In genomic region chr6:157151029-157151428, GRCh38 we compare ENCODE assay signal across 20 cellular contexts.
A peak's percentile ranks its signal among the peaks of the same experiment; 100 is the strongest.
DNase-seq lines count a peak whose midpoint lies in the region; ATAC-seq, FAIRE-seq and TF ChIP-seq lines count a peak whose summit lies in the region.
"Had no signal": no experiment of that assay in that cellular context is flagged by ENCODE, and none has a peak within 500 bp of the region (broad histone marks: within the 10 kb centered on the region; RNA-seq: fewer than 3 reads in every experiment).

No MANE protein-coding gene starts in this region.

- no peak overlapping the region for H4K8ac ChIP-seq in H9 (replicated peaks; ENCODE audit: insufficient read length, low read depth, low read length)

- H3K4ac ChIP-seq in H9 (ENCODE audit: low read depth, low read length) = no peak overlapping the region

- H3K27ac Mint-ChIP-seq in H9 (peak overlapping the region; percentile 14 to 66 (median 55); a peak in 2 of 7 replicates), astrocyte (ENCODE audit: unreplicated experiment) (peak overlapping the region; percentile 97), nephron progenitor cell (peak overlapping the region; percentile 73)
- H3K27ac Mint-ChIP-seq: activated naive CD8-positive, alpha-beta T cell treated with anti-CD3 and anti-CD28 coated beads for 36 hours; B cell had no signal

- H2BK5ac ChIP-seq in H9 (ENCODE audit: insufficient read length, low read length) = no peak overlapping the region

- no peak overlapping the region for H4K5ac ChIP-seq in H9 (ENCODE audit: insufficient read length, low read depth, low read length)

- H3K4me2 ChIP-seq in H9 (ENCODE audit: insufficient read depth, insufficient read length, low read length) = no peak overlapping the region
- peak overlapping the region; percentile 82 for H3K4me2 ChIP-seq in astrocyte (ENCODE audit: low read length)

- no peak overlapping the region for H3K56ac ChIP-seq in H9 (ENCODE audit: insufficient read length, low read depth, low read length)

- no peak overlapping the region for H3K23ac ChIP-seq in H9 (ENCODE audit: insufficient read length, low read depth, low read length)

- FAIRE-seq in astrocyte (lab: Jason Lieb, UNC) = no peak

- H3K27ac ChIP-seq in H9 (ENCODE audit: insufficient read length, low read depth, low read length) (no peak overlapping the region), astrocyte (ENCODE audit: low read depth, low read length) (peak overlapping the region; percentile 99), cardiac muscle cell (peak overlapping the region; percentile 22), adrenal gland (peak overlapping the region in 2 of 5 donors; percentile 46 to 53)
- H3K27ac ChIP-seq: VCaP had no signal

- H2AFZ ChIP-seq in H9 (ENCODE audit: low read length) (no peak overlapping the region), astrocyte (ENCODE audit: low read depth, low read length) (no peak overlapping the region)
- H2AFZ ChIP-seq: GM23248 had no signal

- no peak overlapping the region for H4K91ac ChIP-seq in H9 (ENCODE audit: insufficient read length, low read depth, low read length)

- H3K27me3 ChIP-seq in H9 (ENCODE audit: insufficient read depth, low read length) (no peaks in the 10 kb centered on the region), astrocyte (ENCODE audit: insufficient read depth, low read length) (no peaks in the 10 kb centered on the region), cardiac muscle cell (no peaks in the 10 kb centered on the region), adrenal gland (no peaks in the 10 kb centered on the region)
- H3K27me3 ChIP-seq: ovary had no signal

- H3K23me2 ChIP-seq in H9 (ENCODE audit: insufficient read length, low read depth, low read length, poor library complexity, severe bottlenecking) = no peaks in the 10 kb centered on the region

- H3K27me3 Mint-ChIP-seq in H9 (ENCODE audit: low read depth) (no peaks in the 10 kb centered on the region; the same call in 1 of the 2 replicates), astrocyte (ENCODE audit: low read depth, unreplicated experiment) (no peaks in the 10 kb centered on the region), nephron progenitor cell (ENCODE audit: low read depth, poor library complexity) (peaks cover 4% of the 10 kb centered on the region)
- H3K27me3 Mint-ChIP-seq: activated naive CD8-positive, alpha-beta T cell treated with anti-CD3 and anti-CD28 coated beads for 36 hours; B cell had no signal

- H3K36me3 ChIP-seq in astrocyte (ENCODE audit: insufficient read depth, low read length) = peaks cover 4% of the 10 kb centered on the region
- no peaks in the 10 kb centered on the region for H3K36me3 ChIP-seq in cardiac muscle cell
- H3K36me3 ChIP-seq in adrenal gland (replicated peaks in 1 of 2) = peaks cover 0 to 6% of the 10 kb centered on the region in 2 donors
- H3K36me3 ChIP-seq: ovary had no signal

- no peak for DNase-seq in H9
- peak; percentile 58 for DNase-seq in astrocyte (ENCODE audit: low read depth)
- peak in 1 of 2 donors; percentile 70 for DNase-seq in cardiac muscle cell (ENCODE audit: low read depth in 1 of 2, low spot score in 1 of 2)
- DNase-seq in nephron progenitor cell = no peak
- no peak for DNase-seq in NCI-H1092 (lab: John Stamatoyannopoulos, UW)
- DNase-seq in adrenal gland = no peak
- DNase-seq in NCI-H748 treated with DMSO at 0.1 percent for 48 hours (lab: John Stamatoyannopoulos, UW) = no peak
- DNase-seq: activated naive CD8-positive, alpha-beta T cell treated with anti-CD3 and anti-CD28 coated beads for 36 hours; Calu3; central memory CD4-positive, alpha-beta T cell; effector memory CD4-positive, alpha-beta T cell; GM23248; hippocampal formation; kidney glomerular epithelial cell; NCI-H187 treated with DMSO at 0.1 percent for 48 hours; stimulated activated CD4-positive, alpha-beta T cell treated with anti-CD3 and anti-CD28 coated beads, Interleukin-2, amount 100 ng/mL, for 48 hours had no signal

- H3K9me3 ChIP-seq in H9 (ENCODE audit: control insufficient read depth, low read depth, low read length) (no peaks in the 10 kb centered on the region), astrocyte (ENCODE audit: insufficient read depth, low read depth, low read length) (no peaks in the 10 kb centered on the region), cardiac muscle cell (ENCODE audit: low read depth) (no peaks in the 10 kb centered on the region), adrenal gland (replicated peaks in 1 of 3) (no peaks in the 10 kb centered on the region)
- H3K9me3 ChIP-seq: ovary had no signal

- no peak for TF ChIP-seq POLR2A in adrenal gland (IDR thresholded peaks at IDR 0.05)

- H2BK20ac ChIP-seq in H9 (ENCODE audit: low read depth, low read length, poor library complexity, severe bottlenecking) = no peak overlapping the region

- no peak overlapping the region for H3K4me3 Mint-ChIP-seq in H9
- H3K4me3 Mint-ChIP-seq in astrocyte (ENCODE audit: unreplicated experiment) = no peak overlapping the region
- H3K4me3 Mint-ChIP-seq in nephron progenitor cell = no peak overlapping the region
- H3K4me3 Mint-ChIP-seq: activated naive CD8-positive, alpha-beta T cell treated with anti-CD3 and anti-CD28 coated beads for 36 hours; B cell had no signal

- H3T11ph ChIP-seq in H9 (ENCODE audit: low read length) = no peak overlapping the region

- TF ChIP-seq CTCF in H9 (conservative IDR thresholded peaks at IDR 0.05) (no peak), astrocyte (IDR thresholded peaks at IDR 0.05; ENCODE audit: insufficient read depth, low read depth, low read length) (no peak), cardiac muscle cell (IDR thresholded peaks at IDR 0.05; ENCODE audit: low read depth, low read length) (no peak), nephron progenitor cell (IDR thresholded peaks at IDR 0.05) (no peak), adrenal gland (IDR thresholded peaks at IDR 0.05) (no peak)

- H2BK15ac ChIP-seq in H9 (ENCODE audit: low read depth, low read length) = no peak overlapping the region

- H3K14ac ChIP-seq in H9 (ENCODE audit: insufficient read depth, low read length) = no peak overlapping the region

- H2BK12ac ChIP-seq in H9 (ENCODE audit: insufficient read length, low read depth, low read length) = no peak overlapping the region

- peaks cover 15 to 37% (median 21%) of the 10 kb centered on the region in 3 experiments for H3K36me3 Mint-ChIP-seq in H9 (ENCODE audit: insufficient read depth in 1 of 3, low read depth in 3 of 3)
- H3K36me3 Mint-ChIP-seq in astrocyte (ENCODE audit: low read depth, unreplicated experiment) = peaks cover 10% of the 10 kb centered on the region
- H3K36me3 Mint-ChIP-seq in nephron progenitor cell (ENCODE audit: low read depth) = peaks cover 64% of the 10 kb centered on the region

- no peaks in the 10 kb centered on the region for H3K79me1 ChIP-seq in H9 (ENCODE audit: insufficient read depth, low read depth, low read length, poor library complexity, severe bottlenecking)

- H3K79me2 ChIP-seq in H9 (ENCODE audit: insufficient read depth, low read length) (no peaks in the 10 kb centered on the region), astrocyte (ENCODE audit: insufficient read depth, low read length) (no peaks in the 10 kb centered on the region)

- H3K4me1 Mint-ChIP-seq in H9 = peaks cover 26 to 28% of the 10 kb centered on the region in 2 experiments
- H3K4me1 Mint-ChIP-seq in astrocyte (ENCODE audit: low read depth, unreplicated experiment) = peaks cover 61% of the 10 kb centered on the region
- peaks cover 28% of the 10 kb centered on the region for H3K4me1 Mint-ChIP-seq in nephron progenitor cell
- H3K4me1 Mint-ChIP-seq: B cell had no signal

- ATAC-seq in HG03439 (IDR thresholded peaks at IDR 0.05; ENCODE audit: unreplicated experiment) = no peak

- WGBS in H9 (ENCODE audit: extremely low coverage, insufficient read length, low lambda C conversion rate) = no CpG with 5 or more reads among the region's 11 CpGs
- WGBS in adrenal gland, 4 donors = 92 to 94% (median 93%) methylated on average over 11 of the region's 11 CpGs

- H3K9me3 Mint-ChIP-seq in H9 (peaks cover 0 to 4% of the 10 kb centered on the region in 2 experiments; a peak in 2 of 5 replicates), astrocyte (ENCODE audit: unreplicated experiment) (no peaks in the 10 kb centered on the region), nephron progenitor cell (no peaks in the 10 kb centered on the region)
- H3K9me3 Mint-ChIP-seq: activated naive CD8-positive, alpha-beta T cell treated with anti-CD3 and anti-CD28 coated beads for 36 hours had no signal

- H3K4me3 ChIP-seq in astrocyte (ENCODE audit: insufficient read depth, low read depth, low read length) = no peak overlapping the region
- H3K4me3 ChIP-seq in cardiac muscle cell = no peak overlapping the region
- H3K4me3 ChIP-seq in adrenal gland = no peak overlapping the region
- H3K4me3 ChIP-seq: GM23248, ovary had no signal

- no peaks in the 10 kb centered on the region for H4K20me1 ChIP-seq in H9 (ENCODE audit: control insufficient read depth, insufficient read depth, insufficient read length)
- H4K20me1 ChIP-seq in astrocyte (ENCODE audit: insufficient read depth, low read length) = no peaks in the 10 kb centered on the region

- H3K9ac ChIP-seq in H9 (ENCODE audit: extremely low read depth, insufficient read length, low read length) (no peak overlapping the region), astrocyte (ENCODE audit: low read length) (peak overlapping the region; percentile 88)
- H3K9ac ChIP-seq: GM23248 had no signal

- intact Hi-C loops in adrenal gland (cut with DNase I) = no loop called here

- no peak overlapping the region for H3K18ac ChIP-seq in H9 (ENCODE audit: insufficient read length, low read depth, low read length)

- no peak overlapping the region for H2BK120ac ChIP-seq in H9 (ENCODE audit: low read depth, low read length, poor library complexity, severe bottlenecking)

- H2AK5ac ChIP-seq in H9 (ENCODE audit: insufficient read length, low read length) = no peak overlapping the region

- H3K4me1 ChIP-seq in H9 (ENCODE audit: insufficient read depth, low read length) (peaks cover 9% of the 10 kb centered on the region; the same call in 1 of the 2 replicates), astrocyte (ENCODE audit: insufficient read depth, low read length) (peaks cover 53% of the 10 kb centered on the region), cardiac muscle cell (ENCODE audit: low read depth) (peaks cover 8% of the 10 kb centered on the region), adrenal gland (replicated peaks in 1 of 2) (peaks cover 16 to 36% of the 10 kb centered on the region in 2 donors)
